In genomic region chr12:1777798-1778197, GRCh38 we compare ENCODE assay signal across 23 cellular contexts. TPM values are rescaled to one million over a fixed set of nuclear protein-coding genes. Genes with fewer than 3 reads are reported as not detected.
DNase-seq lines count a peak whose midpoint lies in the region; ATAC-seq and TF ChIP-seq lines count a peak whose summit lies in the region.
"Had no signal": no experiment of that assay in that cellular context is flagged by ENCODE, and none has a peak within 500 bp of the region (broad histone marks: within the 10 kb centered on the region; RNA-seq: fewer than 3 reads in every experiment).

No MANE protein-coding gene starts in this region.

- H3K9me3 Mint-ChIP-seq in activated T-cell treated with anti-CD3 and anti-CD28 coated beads, Interleukin-2, amount 50 U/mL, for 24 hours: no peaks in the 10 kb centered on the region
- H3K9me3 Mint-ChIP-seq in glutamatergic neuron (ENCODE audit: unreplicated experiment): peaks cover 5% of the 10 kb centered on the region
- H3K9me3 Mint-ChIP-seq in activated naive CD8-positive, alpha-beta T cell treated with anti-CD3 and anti-CD28 coated beads for 36 hours: no peaks in the 10 kb centered on the region
- H3K9me3 Mint-ChIP-seq: activated CD8-positive, alpha-beta T cell treated with anti-CD3 and anti-CD28 coated beads for 36 hours; naive thymus-derived CD8-positive, alpha-beta T cell had no signal

- H3K9me3 ChIP-seq in right cardiac atrium (ENCODE audit: control insufficient read depth, low read length): no peaks in the 10 kb centered on the region
- H3K9me3 ChIP-seq: thyroid gland had no signal

- H3K4me3 ChIP-seq in foreskin fibroblast (ENCODE audit: low read depth in 1 of 2, low read length in 2 of 2) (no peak overlapping the region), right cardiac atrium (ENCODE audit: low read length) (no peak overlapping the region)
- H3K4me3 ChIP-seq: GM12878, thyroid gland had no signal

- H3K27me3 ChIP-seq in right cardiac atrium (ENCODE audit: control insufficient read depth, insufficient read depth): no peaks in the 10 kb centered on the region
- H3K27me3 ChIP-seq: thyroid gland had no signal

- WGBS in right cardiac atrium: 95% methylated on average over 5 of the region's 5 CpGs

- H3K27ac Mint-ChIP-seq in activated T-cell treated with anti-CD3 and anti-CD28 coated beads, Interleukin-2, amount 50 U/mL, for 24 hours: peak overlapping the region; percentile 7
- H3K27ac Mint-ChIP-seq in glutamatergic neuron (ENCODE audit: unreplicated experiment): no peak overlapping the region
- no peak overlapping the region for H3K27ac Mint-ChIP-seq in activated naive CD8-positive, alpha-beta T cell treated with anti-CD3 and anti-CD28 coated beads for 36 hours
- H3K27ac Mint-ChIP-seq: activated CD8-positive, alpha-beta T cell treated with anti-CD3 and anti-CD28 coated beads for 36 hours; naive thymus-derived CD8-positive, alpha-beta T cell had no signal

- H3K27ac ChIP-seq in angular gyrus (ENCODE audit: low read depth, low read length) (peak overlapping the region; percentile 24), right cardiac atrium (ENCODE audit: low read length) (no peak overlapping the region)
- H3K27ac ChIP-seq: thyroid gland had no signal

- no peak for DNase-seq in activated T-cell treated with anti-CD3 and anti-CD28 coated beads, Interleukin-2, amount 50 U/mL, for 24 hours
- DNase-seq in activated T-cell treated with anti-CD3 and anti-CD28 coated beads for 4 hours (no peak), foreskin fibroblast (peak; percentile 65 to 83), glutamatergic neuron (no peak), right cardiac atrium (no peak), NCI-H446 (lab: John Stamatoyannopoulos, UW) (no peak)
- DNase-seq in activated naive CD8-positive, alpha-beta T cell treated with anti-CD3 and anti-CD28 coated beads for 36 hours: no peak
- DNase-seq: activated CD8-positive, alpha-beta T cell treated with anti-CD3 and anti-CD28 coated beads for 36 hours; activated naive CD4-positive, alpha-beta T cell; cortex of kidney; DMS 273 treated with DMSO at 0.1 percent for 48 hours; GOT3; naive thymus-derived CD8-positive, alpha-beta T cell; NCI-H1092 treated with DMSO at 0.1 percent for 48 hours; RPMI8226; T1000; thyroid gland had no signal

- H3K4me3 Mint-ChIP-seq in activated T-cell treated with anti-CD3 and anti-CD28 coated beads, Interleukin-2, amount 50 U/mL, for 24 hours: no peak overlapping the region
- H3K4me3 Mint-ChIP-seq in glutamatergic neuron (ENCODE audit: unreplicated experiment): no peak overlapping the region
- H3K4me3 Mint-ChIP-seq in activated naive CD8-positive, alpha-beta T cell treated with anti-CD3 and anti-CD28 coated beads for 36 hours: no peak overlapping the region
- H3K4me3 Mint-ChIP-seq: activated CD8-positive, alpha-beta T cell treated with anti-CD3 and anti-CD28 coated beads for 36 hours; naive thymus-derived CD8-positive, alpha-beta T cell had no signal

- H3K36me3 Mint-ChIP-seq in activated T-cell treated with anti-CD3 and anti-CD28 coated beads, Interleukin-2, amount 50 U/mL, for 24 hours (ENCODE audit: low read depth): peaks cover 76% of the 10 kb centered on the region
- H3K36me3 Mint-ChIP-seq in glutamatergic neuron (ENCODE audit: unreplicated experiment): no peaks in the 10 kb centered on the region
- H3K36me3 Mint-ChIP-seq in activated naive CD8-positive, alpha-beta T cell treated with anti-CD3 and anti-CD28 coated beads for 36 hours: peaks cover 10% of the 10 kb centered on the region

- ATAC-seq in right cardiac atrium: no peak
- ATAC-seq: activated CD8-positive, alpha-beta T cell treated with anti-CD3 and anti-CD28 coated beads for 36 hours; GM12878; left lobe of liver; naive thymus-derived CD8-positive, alpha-beta T cell; sciatic nerve had no signal

- intact Hi-C loops in right cardiac atrium (cut with DNase I): loop anchor here in 1 of 4 donors (10.0 kb wide), 1 partner anchor 63 kb away; no protein-coding TSS in a partner anchor

- peaks cover 13% of the 10 kb centered on the region for H3K4me1 Mint-ChIP-seq in activated T-cell treated with anti-CD3 and anti-CD28 coated beads, Interleukin-2, amount 50 U/mL, for 24 hours (ENCODE audit: low read depth)
- H3K4me1 Mint-ChIP-seq in glutamatergic neuron (ENCODE audit: low read depth, unreplicated experiment): peaks cover 53% of the 10 kb centered on the region
- H3K4me1 Mint-ChIP-seq in activated naive CD8-positive, alpha-beta T cell treated with anti-CD3 and anti-CD28 coated beads for 36 hours: peaks cover 12% of the 10 kb centered on the region

- no peaks in the 10 kb centered on the region for H3K27me3 Mint-ChIP-seq in activated T-cell treated with anti-CD3 and anti-CD28 coated beads, Interleukin-2, amount 50 U/mL, for 24 hours
- H3K27me3 Mint-ChIP-seq in glutamatergic neuron (ENCODE audit: unreplicated experiment): peaks cover 4% of the 10 kb centered on the region
- H3K27me3 Mint-ChIP-seq in activated naive CD8-positive, alpha-beta T cell treated with anti-CD3 and anti-CD28 coated beads for 36 hours: no peaks in the 10 kb centered on the region
- H3K27me3 Mint-ChIP-seq: activated CD8-positive, alpha-beta T cell treated with anti-CD3 and anti-CD28 coated beads for 36 hours; naive thymus-derived CD8-positive, alpha-beta T cell had no signal

- TF ChIP-seq CTCF in foreskin fibroblast (IDR thresholded peaks at IDR 0.05; ENCODE audit: low read depth, low read length): no peak
- TF ChIP-seq CTCF in glutamatergic neuron (IDR thresholded peaks at IDR 0.05; ENCODE audit: partially characterized antibody, unreplicated experiment): no peak

- H3K4me1 ChIP-seq in right cardiac atrium (ENCODE audit: control insufficient read depth, insufficient read depth, low read length): peaks cover 13% of the 10 kb centered on the region

RNA-seq across cellular contexts. Expression of gene LRTM2, which starts 42.6 kb away (rescaled TPM):
- total RNA-seq in glutamatergic neuron (ENCODE audit: unreplicated experiment): 14.6 TPM
- total RNA-seq in activated naive CD8-positive, alpha-beta T cell treated with anti-CD3 and anti-CD28 coated beads for 36 hours: not detected
- total RNA-seq in right cardiac atrium: not detected
- polyA plus RNA-seq in right cardiac atrium: not detected
- total RNA-seq: A172; activated CD8-positive, alpha-beta T cell treated with anti-CD3 and anti-CD28 coated beads for 36 hours; GM12878; left lobe of liver; NCI-H460; sciatic nerve; thyroid gland had no signal
- polyA plus RNA-seq: naive thymus-derived CD8-positive, alpha-beta T cell had no signal

Comparison
In these comparisons a context has a peak if more than half of its experiments do, and no peak if none do; other contexts are left out.
1. DNase-seq: peak in foreskin fibroblast (2 of 2); none in activated T-cell treated with anti-CD3 and anti-CD28 coated beads, Interleukin-2, amount 50 U/mL, for 24 hours (single experiment), activated T-cell treated with anti-CD3 and anti-CD28 coated beads for 4 hours (single experiment), glutamatergic neuron (single experiment), activated naive CD8-positive, alpha-beta T cell treated with anti-CD3 and anti-CD28 coated beads for 36 hours (single experiment), right cardiac atrium (0 of 3) and NCI-H446 (0 of 2).
2. RNA of gene LRTM2, which starts 42.6 kb away (total RNA-seq): 14.6 TPM in glutamatergic neuron (single experiment); not detected in activated naive CD8-positive, alpha-beta T cell treated with anti-CD3 and anti-CD28 coated beads for 36 hours and not detected in right cardiac atrium; every median in the first group is over 10 times any median in the second.